Comparison of ENCODE assay signal across 1 cellular context in the genomic region with DNA sequence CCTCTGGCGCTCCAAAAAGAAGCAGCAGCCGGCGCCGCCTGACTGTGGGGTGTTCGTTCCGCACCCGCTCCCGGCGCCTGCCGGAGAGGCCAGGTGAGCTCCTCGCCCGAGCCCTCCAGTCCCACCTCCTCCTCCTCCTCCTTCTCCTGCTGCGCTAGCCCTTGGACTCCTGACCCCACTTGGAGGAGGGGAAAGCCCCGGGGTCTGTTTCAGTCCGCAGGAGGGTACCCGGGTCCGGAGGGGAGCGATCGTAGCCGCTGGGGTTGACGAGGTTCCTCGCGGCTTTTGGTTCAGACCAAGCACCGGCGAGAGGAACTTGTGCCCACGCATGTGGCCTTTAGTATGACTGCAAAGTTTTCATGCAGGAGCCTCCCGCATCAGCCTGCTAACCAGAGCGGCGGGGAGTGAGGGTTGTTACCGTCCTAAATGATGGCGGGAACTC.
TF ChIP-seq lines count a peak whose summit lies in the region.

No MANE protein-coding gene starts in this region.

TF ChIP-seq in HEK293, 187 proteins besides CTCF, POLR2A, EP300 and RAD21 (continued from another document and continues in another):
- TF ChIP-seq ZBTB10 (tag by site-specific recombination; IDR thresholded peaks at IDR 0.05) (0 out of 2 replicates have a peak, but pooled peaks have one; percentile 52), ZNF768 (tag by site-specific recombination; IDR thresholded peaks at IDR 0.05) (no peak), MEIS1 (CRISPR knock-in tag; IDR thresholded peaks at IDR 0.05; ENCODE audit: borderline replicate concordance) (no peak), HOXD13 (CRISPR knock-in tag; IDR thresholded peaks at IDR 0.05; ENCODE audit: borderline replicate concordance) (no peak), ZNF776 (tag by site-specific recombination; IDR thresholded peaks at IDR 0.05; ENCODE audit: borderline replicate concordance) (no peak), ZNF10 (tag by site-specific recombination; IDR thresholded peaks at IDR 0.05) (no peak), ZNF623 (tag by site-specific recombination; IDR thresholded peaks at IDR 0.05) (no peak), ZNF701 (tag by site-specific recombination; IDR thresholded peaks at IDR 0.05) (no peak), ZNF2 (tag by site-specific recombination; IDR thresholded peaks at IDR 0.05) (no peak), ZNF302 (tag by site-specific recombination; IDR thresholded peaks at IDR 0.05; ENCODE audit: low read depth) (no peak), SP7 (tag by site-specific recombination; IDR thresholded peaks at IDR 0.05) (no peak), ZNF76 (tag by site-specific recombination; IDR thresholded peaks at IDR 0.05; ENCODE audit: borderline replicate concordance, low read depth) (no peak), ZNF555 (tag by site-specific recombination; conservative IDR thresholded peaks at IDR 0.05) (no peak), KLF9 (tag by site-specific recombination; IDR thresholded peaks at IDR 0.05; ENCODE audit: low read depth) (no peak; the same call in 1 of the 2 replicates), ZNF221 (tag by site-specific recombination; IDR thresholded peaks at IDR 0.05; ENCODE audit: borderline replicate concordance) (no peak), ZNF202 (tag by site-specific recombination; IDR thresholded peaks at IDR 0.05; ENCODE audit: borderline replicate concordance) (no peak), KLF7 (tag by site-specific recombination; IDR thresholded peaks at IDR 0.05; ENCODE audit: borderline replicate concordance) (no peak), GFI1B (tag by site-specific recombination; IDR thresholded peaks at IDR 0.05) (no peak), ZNF184 (tag by site-specific recombination; IDR thresholded peaks at IDR 0.05) (no peak), ZNF830 (tag by site-specific recombination; IDR thresholded peaks at IDR 0.05; ENCODE audit: low read depth) (no peak), ZNF600 (tag by site-specific recombination; IDR thresholded peaks at IDR 0.05) (no peak), ZNF621 (tag by site-specific recombination; IDR thresholded peaks at IDR 0.05) (no peak), SP3 (tag by site-specific recombination; IDR thresholded peaks at IDR 0.05) (no peak), PRDM1 (tag by site-specific recombination; IDR thresholded peaks at IDR 0.05) (no peak), TRIM28 (IDR thresholded peaks at IDR 0.05; ENCODE audit: borderline replicate concordance, low read length) (no peak), ZBTB20 (tag by site-specific recombination; IDR thresholded peaks at IDR 0.05) (peak; percentile 25; the same call in 1 of the 2 replicates), ZNF16 (tag by site-specific recombination; IDR thresholded peaks at IDR 0.05; ENCODE audit: low read depth) (no peak), ZNF132 (tag by site-specific recombination; IDR thresholded peaks at IDR 0.05; ENCODE audit: borderline replicate concordance) (no peak), SETDB1 (IDR thresholded peaks at IDR 0.05; ENCODE audit: insufficient read length, low read length) (no peak), ZNF140 (tag by site-specific recombination; IDR thresholded peaks at IDR 0.05) (no peak), ZNF18 (tag by site-specific recombination; IDR thresholded peaks at IDR 0.05) (no peak), KLF16 (tag by site-specific recombination; IDR thresholded peaks at IDR 0.05) (0 out of 2 replicates have a peak, but pooled peaks have one; percentile 19), ZNF529 (tag by site-specific recombination; IDR thresholded peaks at IDR 0.05; ENCODE audit: insufficient replicate concordance) (no peak), ZNF214 (tag by site-specific recombination; IDR thresholded peaks at IDR 0.05; ENCODE audit: borderline replicate concordance) (no peak), ZNF660 (tag by site-specific recombination; IDR thresholded peaks at IDR 0.05) (no peak), ZNF610 (tag by site-specific recombination; IDR thresholded peaks at IDR 0.05; ENCODE audit: borderline replicate concordance) (no peak), ZBTB17 (tag by site-specific recombination; IDR thresholded peaks at IDR 0.05) (no peak; the same call in 1 of the 2 replicates), ZNF658 (tag by site-specific recombination; IDR thresholded peaks at IDR 0.05) (no peak), ZNF423 (tag by site-specific recombination; IDR thresholded peaks at IDR 0.05) (peak; percentile 62; the same call in 1 of the 2 replicates), ZNF394 (tag by site-specific recombination; IDR thresholded peaks at IDR 0.05; ENCODE audit: borderline replicate concordance) (no peak), ZBTB7A (tag by site-specific recombination; IDR thresholded peaks at IDR 0.05; ENCODE audit: low read depth) (no peak), ZNF558 (tag by site-specific recombination; IDR thresholded peaks at IDR 0.05) (no peak), ATF2 (tag by site-specific recombination; IDR thresholded peaks at IDR 0.05; ENCODE audit: low read depth) (no peak), KLF8 (tag by site-specific recombination; IDR thresholded peaks at IDR 0.05) (no peak), ZNF433 (tag by site-specific recombination; IDR thresholded peaks at IDR 0.05; ENCODE audit: low read depth) (no peak), ZNF335 (tag by site-specific recombination; conservative IDR thresholded peaks at IDR 0.05) (peak; percentile 64), ZNF169 (tag by site-specific recombination; IDR thresholded peaks at IDR 0.05) (no peak), TCF7L2 (IDR thresholded peaks at IDR 0.05; ENCODE audit: borderline replicate concordance, low read depth, low read length) (no peak), BCL11B (tag by site-specific recombination; IDR thresholded peaks at IDR 0.05; ENCODE audit: low read depth) (no peak), ZNF548 (tag by site-specific recombination; IDR thresholded peaks at IDR 0.05) (no peak), ZFP69B (tag by site-specific recombination; IDR thresholded peaks at IDR 0.05) (no peak), ZNF354C (tag by site-specific recombination; IDR thresholded peaks at IDR 0.05; ENCODE audit: borderline replicate concordance, low read depth) (no peak), ZNF501 (tag by site-specific recombination; IDR thresholded peaks at IDR 0.05) (0 out of 2 replicates have a peak, but pooled peaks have one; percentile 21), AEBP2 (tag by site-specific recombination; IDR thresholded peaks at IDR 0.05; ENCODE audit: borderline replicate concordance) (no peak), ZNF426 (tag by site-specific recombination; IDR thresholded peaks at IDR 0.05) (no peak), GLI4 (tag by site-specific recombination; IDR thresholded peaks at IDR 0.05) (no peak), ZNF175 (tag by site-specific recombination; IDR thresholded peaks at IDR 0.05) (no peak), ZNF324 (tag by site-specific recombination; IDR thresholded peaks at IDR 0.05) (no peak), ZNF311 (tag by site-specific recombination; IDR thresholded peaks at IDR 0.05; ENCODE audit: borderline replicate concordance) (no peak), ZNF19 (tag by site-specific recombination; IDR thresholded peaks at IDR 0.05; ENCODE audit: low read depth) (no peak), ZIC2 (tag by site-specific recombination; IDR thresholded peaks at IDR 0.05) (peak; percentile 65)
- TF ChIP-seq, protein P1, sequence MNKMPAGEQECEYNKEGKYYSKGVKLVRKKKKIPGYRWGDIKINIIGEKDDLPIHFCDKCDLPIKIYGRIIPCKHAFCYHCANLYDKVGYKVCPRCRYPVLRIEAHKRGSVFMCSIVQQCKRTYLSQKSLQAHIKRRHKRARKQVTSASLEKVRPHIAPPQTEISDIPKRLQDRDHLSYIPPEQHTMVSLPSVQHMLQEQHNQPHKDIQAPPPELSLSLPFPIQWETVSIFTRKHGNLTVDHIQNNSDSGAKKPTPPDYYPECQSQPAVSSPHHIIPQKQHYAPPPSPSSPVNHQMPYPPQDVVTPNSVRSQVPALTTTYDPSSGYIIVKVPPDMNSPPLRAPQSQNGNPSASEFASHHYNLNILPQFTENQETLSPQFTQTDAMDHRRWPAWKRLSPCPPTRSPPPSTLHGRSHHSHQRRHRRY (tag by site-specific recombination; IDR thresholded peaks at IDR 0.05): no peak
- TF ChIP-seq, protein P2, sequence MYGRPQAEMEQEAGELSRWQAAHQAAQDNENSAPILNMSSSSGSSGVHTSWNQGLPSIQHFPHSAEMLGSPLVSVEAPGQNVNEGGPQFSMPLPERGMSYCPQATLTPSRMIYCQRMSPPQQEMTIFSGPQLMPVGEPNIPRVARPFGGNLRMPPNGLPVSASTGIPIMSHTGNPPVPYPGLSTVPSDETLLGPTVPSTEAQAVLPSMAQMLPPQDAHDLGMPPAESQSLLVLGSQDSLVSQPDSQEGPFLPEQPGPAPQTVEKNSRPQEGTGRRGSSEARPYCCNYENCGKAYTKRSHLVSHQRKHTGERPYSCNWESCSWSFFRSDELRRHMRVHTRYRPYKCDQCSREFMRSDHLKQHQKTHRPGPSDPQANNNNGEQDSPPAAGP (tag by site-specific recombination; IDR thresholded peaks at IDR 0.05): no peak
- TF ChIP-seq, protein P3, sequence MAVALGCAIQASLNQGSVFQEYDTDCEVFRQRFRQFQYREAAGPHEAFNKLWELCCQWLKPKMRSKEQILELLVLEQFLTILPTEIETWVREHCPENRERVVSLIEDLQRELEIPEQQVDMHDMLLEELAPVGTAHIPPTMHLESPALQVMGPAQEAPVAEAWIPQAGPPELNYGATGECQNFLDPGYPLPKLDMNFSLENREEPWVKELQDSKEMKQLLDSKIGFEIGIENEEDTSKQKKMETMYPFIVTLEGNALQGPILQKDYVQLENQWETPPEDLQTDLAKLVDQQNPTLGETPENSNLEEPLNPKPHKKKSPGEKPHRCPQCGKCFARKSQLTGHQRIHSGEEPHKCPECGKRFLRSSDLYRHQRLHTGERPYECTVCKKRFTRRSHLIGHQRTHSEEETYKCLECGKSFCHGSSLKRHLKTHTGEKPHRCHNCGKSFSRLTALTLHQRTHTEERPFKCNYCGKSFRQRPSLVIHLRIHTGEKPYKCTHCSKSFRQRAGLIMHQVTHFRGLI (tag by site-specific recombination; IDR thresholded peaks at IDR 0.05): no peak
- TF ChIP-seq, protein P4, sequence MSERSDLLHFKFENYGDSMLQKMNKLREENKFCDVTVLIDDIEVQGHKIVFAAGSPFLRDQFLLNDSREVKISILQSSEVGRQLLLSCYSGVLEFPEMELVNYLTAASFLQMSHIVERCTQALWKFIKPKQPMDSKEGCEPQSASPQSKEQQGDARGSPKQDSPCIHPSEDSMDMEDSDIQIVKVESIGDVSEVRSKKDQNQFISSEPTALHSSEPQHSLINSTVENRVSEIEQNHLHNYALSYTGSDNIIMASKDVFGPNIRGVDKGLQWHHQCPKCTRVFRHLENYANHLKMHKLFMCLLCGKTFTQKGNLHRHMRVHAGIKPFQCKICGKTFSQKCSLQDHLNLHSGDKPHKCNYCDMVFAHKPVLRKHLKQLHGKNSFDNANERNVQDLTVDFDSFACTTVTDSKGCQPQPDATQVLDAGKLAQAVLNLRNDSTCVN (tag by site-specific recombination; optimal IDR thresholded peaks at IDR 0.05): peak; percentile 35
